8 cellular contexts compared by ENCODE assay signal in the genomic region with DNA sequence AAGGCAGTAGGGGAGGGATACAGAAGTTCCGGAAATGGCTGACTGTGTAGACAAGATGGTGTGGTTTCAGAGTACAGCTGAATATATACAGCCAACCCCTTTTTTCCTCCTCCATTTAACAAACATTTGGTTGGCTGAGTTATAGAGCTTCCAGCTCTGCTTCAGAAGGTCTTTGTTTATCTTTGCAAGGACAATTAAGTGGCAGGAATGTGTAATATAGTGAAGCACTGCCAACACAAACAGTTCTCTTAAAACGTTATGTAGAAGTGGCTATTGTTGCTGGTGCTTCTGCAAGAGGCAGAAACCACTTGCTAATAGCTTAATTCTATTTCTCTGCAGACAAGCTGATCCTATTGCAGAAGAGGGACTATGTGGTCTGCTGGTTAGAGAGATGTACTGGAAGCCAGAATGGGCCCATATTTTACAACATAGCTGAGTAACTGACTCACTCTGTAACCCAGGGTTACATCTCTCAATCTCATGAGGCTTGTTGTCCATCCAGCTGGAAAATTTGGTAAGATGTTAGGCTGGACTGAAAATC.
DNase-seq lines count a peak whose midpoint lies in the region; ATAC-seq, FAIRE-seq and TF ChIP-seq lines count a peak whose summit lies in the region.

No MANE protein-coding gene starts in this region.

- TF ChIP-seq EP300 in SK-N-SH (IDR thresholded peaks at IDR 0.05; ENCODE audit: borderline replicate concordance in 1 of 2, low read depth in 1 of 2, low read length in 1 of 2) = peak in 1 of 2 experiments; percentile 13; a peak in 1 of 4 replicates

- H3K4me3 Mint-ChIP-seq in activated CD4-positive, alpha-beta T cell treated with anti-CD3 and anti-CD28 coated beads, Interleukin-2, amount 10 ng/mL, durations not matched to agents 7 days and 5 days = no peak overlapping the region

- H3K9ac ChIP-seq in SK-N-SH = no peak overlapping the region

- H3K9me2 ChIP-seq in SK-N-SH = no peaks in the 10 kb centered on the region

- H3K27me3 Mint-ChIP-seq in activated CD4-positive, alpha-beta T cell treated with anti-CD3 and anti-CD28 coated beads, Interleukin-2, amount 10 ng/mL, durations not matched to agents 7 days and 5 days = peaks cover 3% of the 10 kb centered on the region

- H3K79me2 ChIP-seq in SK-N-SH (ENCODE audit: insufficient read depth) = no peaks in the 10 kb centered on the region

- ATAC-seq in thoracic aorta (ENCODE audit: insufficient number of reproducible peaks, low FRiP score, low read depth) (peak; percentile 88), HG02571 (IDR thresholded peaks at IDR 0.05; ENCODE audit: unreplicated experiment) (no peak)

- no peaks in the 10 kb centered on the region for H3K36me3 ChIP-seq in SK-N-SH (replicated peaks in 1 of 2; ENCODE audit: control insufficient read depth in 1 of 2, insufficient read depth in 2 of 2, low read length in 1 of 2)
- no peaks in the 10 kb centered on the region for H3K36me3 ChIP-seq in right atrium auricular region
- H3K36me3 ChIP-seq in thoracic aorta = no peaks in the 10 kb centered on the region

- no peak overlapping the region; the same call in 1 of the 2 replicates for H2AFZ ChIP-seq in SK-N-SH (ENCODE audit: low read depth)

- no peaks in the 10 kb centered on the region for H4K20me1 ChIP-seq in SK-N-SH (ENCODE audit: insufficient read depth)

- peaks cover 10% of the 10 kb centered on the region for H3F3A ChIP-seq in SK-N-SH (replicated peaks; ENCODE audit: insufficient read depth)

- peak; percentile 19 for DNase-seq in HuH-7.5 (ENCODE audit: low spot score)
- no peak for DNase-seq in SK-N-SH
- DNase-seq in right atrium auricular region (ENCODE audit: low spot score) = no peak
- no peak for DNase-seq in thoracic aorta (ENCODE audit: low spot score)
- no peak for DNase-seq in D721Med (ENCODE audit: insufficient read length, low spot score)
- no peak for DNase-seq in activated CD4-positive, alpha-beta T cell treated with anti-CD3 and anti-CD28 coated beads, Interleukin-2, amount 10 ng/mL, durations not matched to agents 7 days and 5 days
- DNase-seq in activated T-cell treated with anti-CD3 and anti-CD28 coated beads, Interleukin-2, amount 50 U/mL, for 48 hours = no peak

- H3K4me3 ChIP-seq in SK-N-SH (ENCODE audit: low read depth in 2 of 2, low read length in 1 of 2) = no peak overlapping the region
- no peak overlapping the region for H3K4me3 ChIP-seq in right atrium auricular region
- H3K4me3 ChIP-seq in thoracic aorta = no peak overlapping the region

- H3K9me3 Mint-ChIP-seq in activated CD4-positive, alpha-beta T cell treated with anti-CD3 and anti-CD28 coated beads, Interleukin-2, amount 10 ng/mL, durations not matched to agents 7 days and 5 days = no peaks in the 10 kb centered on the region

- no peak for FAIRE-seq in D721Med (lab: Jason Lieb, UNC)

- no peaks in the 10 kb centered on the region for H3K4me1 Mint-ChIP-seq in activated CD4-positive, alpha-beta T cell treated with anti-CD3 and anti-CD28 coated beads, Interleukin-2, amount 10 ng/mL, durations not matched to agents 7 days and 5 days

- peak overlapping the region; percentile 38 for H3K4me2 ChIP-seq in SK-N-SH

- CTCF ChIA-PET in SK-N-SH (lab: Yijun Ruan, JAX) = interaction anchor here (0.8 to 2.5 kb wide), 5 partner anchors 11 to 341 kb away, joined by 3 to 8 read pairs (median 4); no protein-coding TSS in a partner anchor
- CTCF ChIA-PET in activated CD4-positive, alpha-beta T cell treated with anti-CD3 and anti-CD28 coated beads, Interleukin-2, amount 10 ng/mL, durations not matched to agents 7 days and 5 days (lab: Charles Lee) = no interaction called here

- H3K27me3 ChIP-seq in SK-N-SH (ENCODE audit: insufficient read depth) (no peaks in the 10 kb centered on the region), right atrium auricular region (no peaks in the 10 kb centered on the region), thoracic aorta (replicated peaks; ENCODE audit: insufficient read depth) (no peaks in the 10 kb centered on the region)

- no peak for TF ChIP-seq RAD21 in SK-N-SH (IDR thresholded peaks at IDR 0.05; ENCODE audit: low read length)

- POLR2A ChIA-PET in SK-N-SH (lab: Yijun Ruan, JAX) = no interaction called here
- POLR2A ChIA-PET in activated CD4-positive, alpha-beta T cell treated with anti-CD3 and anti-CD28 coated beads, Interleukin-2, amount 10 ng/mL, durations not matched to agents 7 days and 5 days (lab: Charles Lee) = no interaction called here

- H3K9me3 ChIP-seq in SK-N-SH (no peaks in the 10 kb centered on the region), right atrium auricular region (no peaks in the 10 kb centered on the region), thoracic aorta (no peaks in the 10 kb centered on the region)

- TF ChIP-seq CTCF in SK-N-SH (IDR thresholded peaks at IDR 0.05) (peak; percentile 21; the same call in 1 of the 2 replicates), right atrium auricular region (IDR thresholded peaks at IDR 0.05) (peak in 1 of 2 donors; percentile 12), thoracic aorta (IDR thresholded peaks at IDR 0.05) (peak; percentile 25), D721Med (IDR thresholded peaks at IDR 0.05; ENCODE audit: insufficient read depth, missing control alignments) (no peak)

- peak overlapping the region in 1 of 2 experiments; percentile 37; a peak in 2 of 4 replicates for H3K27ac ChIP-seq in SK-N-SH (ENCODE audit: low read depth in 2 of 2, low read length in 1 of 2)
- peak overlapping the region; percentile 52 to 71 for H3K27ac ChIP-seq in right atrium auricular region
- peak overlapping the region; percentile 51 to 59 for H3K27ac ChIP-seq in thoracic aorta

- no peak overlapping the region for H3K27ac Mint-ChIP-seq in activated CD4-positive, alpha-beta T cell treated with anti-CD3 and anti-CD28 coated beads, Interleukin-2, amount 10 ng/mL, durations not matched to agents 7 days and 5 days

- no peaks in the 10 kb centered on the region for H3K36me3 Mint-ChIP-seq in activated CD4-positive, alpha-beta T cell treated with anti-CD3 and anti-CD28 coated beads, Interleukin-2, amount 10 ng/mL, durations not matched to agents 7 days and 5 days (ENCODE audit: low read depth)

- 40% methylated on average over 2 of the region's 2 CpGs for WGBS in SK-N-SH (ENCODE audit: low lambda C conversion rate)

- H3K4me1 ChIP-seq in SK-N-SH (ENCODE audit: control insufficient read depth in 1 of 2, insufficient read depth in 2 of 2, low read depth in 1 of 2, low read length in 1 of 2) (peaks cover 0 to 19% of the 10 kb centered on the region in 2 experiments; a peak in 1 of 4 replicates), right atrium auricular region (peaks cover 0 to 41% of the 10 kb centered on the region in 2 donors), thoracic aorta (ENCODE audit: control insufficient read depth in 1 of 2, low read depth in 2 of 2) (peaks cover 6 to 19% of the 10 kb centered on the region in 2 donors)

TF ChIP-seq in SK-N-SH, 30 proteins besides CTCF, POLR2A, EP300 and RAD21 (continues in another document):
- TF ChIP-seq MEF2A (IDR thresholded peaks at IDR 0.05; ENCODE audit: borderline replicate concordance, low read depth) (no peak), FOXM1 (IDR thresholded peaks at IDR 0.05; ENCODE audit: low read depth) (no peak), NFIC (IDR thresholded peaks at IDR 0.05; ENCODE audit: borderline replicate concordance) (peak; percentile 52; the same call in 1 of the 2 replicates), GATA2 (CRISPR knock-in tag; IDR thresholded peaks at IDR 0.05) (no peak), RCOR1 (IDR thresholded peaks at IDR 0.05; ENCODE audit: low read length) (no peak), FOXJ3 (CRISPR knock-in tag; IDR thresholded peaks at IDR 0.05) (no peak), POLR2AphosphoS5 (IDR thresholded peaks at IDR 0.05; ENCODE audit: low read depth, low read length) (no peak), GABPA (IDR thresholded peaks at IDR 0.05; ENCODE audit: low read depth) (no peak), RXRA (IDR thresholded peaks at IDR 0.05; ENCODE audit: borderline replicate concordance, low read depth) (no peak), TCF12 (IDR thresholded peaks at IDR 0.05) (peak; percentile 25; the same call in 1 of the 2 replicates), CHD2 (IDR thresholded peaks at IDR 0.05; ENCODE audit: low read length, partially characterized antibody) (no peak), SIN3A (IDR thresholded peaks at IDR 0.05; ENCODE audit: borderline replicate concordance, low read depth, low read length) (no peak), TEAD4 (IDR thresholded peaks at IDR 0.05; ENCODE audit: borderline replicate concordance, insufficient read depth) (no peak), JUND (IDR thresholded peaks at IDR 0.05) (peak; percentile 33; the same call in 1 of the 2 replicates)
- TF ChIP-seq, protein P1, sequence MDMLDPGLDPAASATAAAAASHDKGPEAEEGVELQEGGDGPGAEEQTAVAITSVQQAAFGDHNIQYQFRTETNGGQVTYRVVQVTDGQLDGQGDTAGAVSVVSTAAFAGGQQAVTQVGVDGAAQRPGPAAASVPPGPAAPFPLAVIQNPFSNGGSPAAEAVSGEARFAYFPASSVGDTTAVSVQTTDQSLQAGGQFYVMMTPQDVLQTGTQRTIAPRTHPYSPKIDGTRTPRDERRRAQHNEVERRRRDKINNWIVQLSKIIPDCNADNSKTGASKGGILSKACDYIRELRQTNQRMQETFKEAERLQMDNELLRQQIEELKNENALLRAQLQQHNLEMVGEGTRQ (IDR thresholded peaks at IDR 0.05; ENCODE audit: borderline replicate concordance, low read depth, low read length) = no peak
- TF ChIP-seq, protein P2, sequence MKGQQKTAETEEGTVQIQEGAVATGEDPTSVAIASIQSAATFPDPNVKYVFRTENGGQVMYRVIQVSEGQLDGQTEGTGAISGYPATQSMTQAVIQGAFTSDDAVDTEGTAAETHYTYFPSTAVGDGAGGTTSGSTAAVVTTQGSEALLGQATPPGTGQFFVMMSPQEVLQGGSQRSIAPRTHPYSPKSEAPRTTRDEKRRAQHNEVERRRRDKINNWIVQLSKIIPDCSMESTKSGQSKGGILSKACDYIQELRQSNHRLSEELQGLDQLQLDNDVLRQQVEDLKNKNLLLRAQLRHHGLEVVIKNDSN (IDR thresholded peaks at IDR 0.05; ENCODE audit: borderline replicate concordance, low read depth) = no peak
- TF ChIP-seq, protein P3, sequence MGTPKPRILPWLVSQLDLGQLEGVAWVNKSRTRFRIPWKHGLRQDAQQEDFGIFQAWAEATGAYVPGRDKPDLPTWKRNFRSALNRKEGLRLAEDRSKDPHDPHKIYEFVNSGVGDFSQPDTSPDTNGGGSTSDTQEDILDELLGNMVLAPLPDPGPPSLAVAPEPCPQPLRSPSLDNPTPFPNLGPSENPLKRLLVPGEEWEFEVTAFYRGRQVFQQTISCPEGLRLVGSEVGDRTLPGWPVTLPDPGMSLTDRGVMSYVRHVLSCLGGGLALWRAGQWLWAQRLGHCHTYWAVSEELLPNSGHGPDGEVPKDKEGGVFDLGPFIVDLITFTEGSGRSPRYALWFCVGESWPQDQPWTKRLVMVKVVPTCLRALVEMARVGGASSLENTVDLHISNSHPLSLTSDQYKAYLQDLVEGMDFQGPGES (IDR thresholded peaks at IDR 0.05; ENCODE audit: low read depth, low read length) = no peak
